ENCODE assay signal across 8 cellular contexts in the genomic region with DNA sequence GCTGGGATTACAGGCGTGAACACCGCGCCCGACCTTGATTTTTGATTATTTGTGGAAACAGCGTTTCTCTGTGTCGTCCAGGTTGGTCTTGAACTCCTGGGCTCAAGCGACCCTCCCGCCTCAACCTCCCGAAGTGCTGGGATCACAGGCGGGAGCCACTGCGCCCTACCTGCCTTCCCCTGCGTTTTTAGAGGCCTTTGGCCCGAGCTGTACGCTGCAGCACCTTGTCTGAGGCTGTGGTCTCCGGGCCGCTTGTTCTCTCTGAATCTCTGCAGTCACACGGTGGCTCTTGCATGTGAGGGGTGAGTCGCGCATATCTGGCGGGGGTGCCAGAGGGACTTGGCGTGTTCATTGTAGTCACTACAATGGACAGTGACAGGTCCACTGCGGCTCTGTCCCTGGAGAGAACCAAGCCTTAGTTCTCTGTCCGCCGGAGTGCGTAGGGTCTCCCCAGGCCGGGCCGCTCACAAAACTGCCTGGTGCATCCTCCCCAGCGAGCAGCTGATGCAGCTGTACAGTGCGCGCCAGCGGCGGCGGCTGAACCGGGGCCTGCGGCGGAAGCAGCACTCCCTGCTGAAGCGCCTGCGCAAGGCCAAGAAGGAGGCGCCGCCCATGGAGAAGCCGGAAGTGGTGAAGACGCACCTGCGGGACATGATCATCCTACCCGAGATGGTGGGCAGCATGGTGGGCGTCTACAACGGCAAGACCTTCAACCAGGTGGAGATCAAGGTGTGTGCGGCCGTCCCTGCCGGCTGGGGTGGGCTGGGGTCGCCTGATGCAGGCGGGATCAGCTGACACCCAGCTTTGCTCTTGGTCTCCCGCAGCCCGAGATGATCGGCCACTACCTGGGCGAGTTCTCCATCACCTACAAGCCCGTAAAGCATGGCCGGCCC. TPM values are rescaled to one million over a fixed set of nuclear protein-coding genes. Genes with fewer than 3 reads are reported as not detected.
A peak's percentile ranks its signal among the peaks of the same experiment; 100 is the strongest.
DNase-seq lines count a peak whose midpoint lies in the region; ATAC-seq and TF ChIP-seq lines count a peak whose summit lies in the region.
"Not testable (repeated sequence)": the region's sequence is repeated elsewhere in the genome, so short reads cannot be mapped to it uniquely, and the experiment has no call there.

No MANE protein-coding gene starts in this region.

- H3K36me3 ChIP-seq in BLaER1 (peaks cover 53% of the 10 kb centered on the region), right atrium auricular region (peaks cover 36% of the 10 kb centered on the region)

- DNase-seq in HFFc6, result peak; percentile 48
- DNase-seq in RPMI7951 (ENCODE audit: low read depth), result peak; percentile 28
- not testable (repeated sequence) for DNase-seq in activated T-helper 2 cell treated with anti-CD3 and anti-CD28 coated beads, Interferon-gamma antibody, Interleukin-2, Interleukin-4, amounts not matched to agents 10 μg/mL and 5 μg/mL and 100 μg/mL, durations not matched to agents 14 hours and 24 hours and 36 hours (ENCODE audit: low spot score); right atrium auricular region (ENCODE audit: low spot score); stimulated activated effector memory CD8-positive, alpha-beta T cell treated with anti-CD3 and anti-CD28 coated beads, Interleukin-12 subunit alpha, Interleukin-12 subunit beta, amount 100 ng/mL, for 72 hours (ENCODE audit: low spot score in 2 of 2)
- peak; percentile 48 for DNase-seq in myocyte (ENCODE audit: low read depth)

- intact Hi-C loops in activated T-helper 2 cell treated with anti-CD3 and anti-CD28 coated beads, Interferon-gamma antibody, Interleukin-2, Interleukin-4, amounts not matched to agents 10 μg/mL and 5 μg/mL and 100 μg/mL, durations not matched to agents 14 hours and 24 hours and 36 hours (cut with micrococcal nuclease), result loop anchor here (10.0 kb wide), 1 partner anchor 75 kb away; the partner anchor contains the start of gene ADAMTSL5
- intact Hi-C loops in dendritic cell treated with granulocyte-macrophage colony-stimulating factor and Interleukin-4, amounts not matched to agents 40 ng/mL and 50 ng/mL, for 4 days (cut with micrococcal nuclease), result not testable (repeated sequence)

- not testable (repeated sequence) for H3K9me3 ChIP-seq in BLaER1, right atrium auricular region

- H3K9ac ChIP-seq in BLaER1, result peak overlapping the region; percentile 100

- not testable (repeated sequence) for TF ChIP-seq CTCF in HFFc6 (IDR thresholded peaks at IDR 0.05); right atrium auricular region (IDR thresholded peaks at IDR 0.05)

- H3K4me1 ChIP-seq in BLaER1 (peaks cover 63% of the 10 kb centered on the region), right atrium auricular region (peaks cover 0 to 25% of the 10 kb centered on the region in 2 donors)

- peak overlapping the region; percentile 96 for H3K4me3 Mint-ChIP-seq in HFFc6
- peak overlapping the region; percentile 99 for H3K4me3 Mint-ChIP-seq in activated T-helper 2 cell treated with anti-CD3 and anti-CD28 coated beads, Interferon-gamma antibody, Interleukin-2, Interleukin-4, amounts not matched to agents 10 μg/mL and 5 μg/mL and 100 μg/mL, durations not matched to agents 14 hours and 24 hours and 36 hours (ENCODE audit: low read depth)
- H3K4me3 Mint-ChIP-seq in dendritic cell treated with granulocyte-macrophage colony-stimulating factor and Interleukin-4, amounts not matched to agents 40 ng/mL and 50 ng/mL, for 4 days, result peak overlapping the region; percentile 100
- peak overlapping the region; percentile 96 for H3K4me3 Mint-ChIP-seq in stimulated activated effector memory CD8-positive, alpha-beta T cell treated with anti-CD3 and anti-CD28 coated beads, Interleukin-12 subunit alpha, Interleukin-12 subunit beta, amount 100 ng/mL, for 72 hours

- H4K20me1 ChIP-seq in BLaER1, result peaks cover 93% of the 10 kb centered on the region

- peak overlapping the region; percentile 95 for H3K4me2 ChIP-seq in BLaER1

- peaks cover 23% of the 10 kb centered on the region for H3K4me1 Mint-ChIP-seq in HFFc6 (ENCODE audit: low read depth)
- peaks cover 14% of the 10 kb centered on the region for H3K4me1 Mint-ChIP-seq in activated T-helper 2 cell treated with anti-CD3 and anti-CD28 coated beads, Interferon-gamma antibody, Interleukin-2, Interleukin-4, amounts not matched to agents 10 μg/mL and 5 μg/mL and 100 μg/mL, durations not matched to agents 14 hours and 24 hours and 36 hours (ENCODE audit: low read depth)
- H3K4me1 Mint-ChIP-seq in dendritic cell treated with granulocyte-macrophage colony-stimulating factor and Interleukin-4, amounts not matched to agents 40 ng/mL and 50 ng/mL, for 4 days (ENCODE audit: low read depth), result peaks cover 63% of the 10 kb centered on the region
- H3K4me1 Mint-ChIP-seq in stimulated activated effector memory CD8-positive, alpha-beta T cell treated with anti-CD3 and anti-CD28 coated beads, Interleukin-12 subunit alpha, Interleukin-12 subunit beta, amount 100 ng/mL, for 72 hours, result peaks cover 34% of the 10 kb centered on the region

- not testable (repeated sequence) for ATAC-seq in stimulated activated effector memory CD8-positive, alpha-beta T cell treated with anti-CD3 and anti-CD28 coated beads, Interleukin-12 subunit alpha, Interleukin-12 subunit beta, amount 100 ng/mL, for 72 hours

- H3K27ac ChIP-seq in BLaER1 (peak overlapping the region; percentile 100), right atrium auricular region (peak overlapping the region in 1 of 2 donors; percentile 91)

- H3K27me3 ChIP-seq in BLaER1, right atrium auricular region: not testable (repeated sequence)

- peaks cover 21% of the 10 kb centered on the region for H3K27me3 Mint-ChIP-seq in HFFc6 (ENCODE audit: insufficient read depth)
- H3K27me3 Mint-ChIP-seq in activated T-helper 2 cell treated with anti-CD3 and anti-CD28 coated beads, Interferon-gamma antibody, Interleukin-2, Interleukin-4, amounts not matched to agents 10 μg/mL and 5 μg/mL and 100 μg/mL, durations not matched to agents 14 hours and 24 hours and 36 hours (ENCODE audit: low read depth); dendritic cell treated with granulocyte-macrophage colony-stimulating factor and Interleukin-4, amounts not matched to agents 40 ng/mL and 50 ng/mL, for 4 days: not testable (repeated sequence)

- H3K9me3 Mint-ChIP-seq in HFFc6; activated T-helper 2 cell treated with anti-CD3 and anti-CD28 coated beads, Interferon-gamma antibody, Interleukin-2, Interleukin-4, amounts not matched to agents 10 μg/mL and 5 μg/mL and 100 μg/mL, durations not matched to agents 14 hours and 24 hours and 36 hours; dendritic cell treated with granulocyte-macrophage colony-stimulating factor and Interleukin-4, amounts not matched to agents 40 ng/mL and 50 ng/mL, for 4 days; stimulated activated effector memory CD8-positive, alpha-beta T cell treated with anti-CD3 and anti-CD28 coated beads, Interleukin-12 subunit alpha, Interleukin-12 subunit beta, amount 100 ng/mL, for 72 hours: not testable (repeated sequence)

- peaks cover 30% of the 10 kb centered on the region for H3K36me3 Mint-ChIP-seq in HFFc6 (ENCODE audit: low read depth)
- peaks cover 56% of the 10 kb centered on the region for H3K36me3 Mint-ChIP-seq in activated T-helper 2 cell treated with anti-CD3 and anti-CD28 coated beads, Interferon-gamma antibody, Interleukin-2, Interleukin-4, amounts not matched to agents 10 μg/mL and 5 μg/mL and 100 μg/mL, durations not matched to agents 14 hours and 24 hours and 36 hours (ENCODE audit: low read depth)
- H3K36me3 Mint-ChIP-seq in dendritic cell treated with granulocyte-macrophage colony-stimulating factor and Interleukin-4, amounts not matched to agents 40 ng/mL and 50 ng/mL, for 4 days (ENCODE audit: low read depth), result peaks cover 60% of the 10 kb centered on the region
- H3K36me3 Mint-ChIP-seq in stimulated activated effector memory CD8-positive, alpha-beta T cell treated with anti-CD3 and anti-CD28 coated beads, Interleukin-12 subunit alpha, Interleukin-12 subunit beta, amount 100 ng/mL, for 72 hours, result peaks cover 87% of the 10 kb centered on the region

- peak overlapping the region; percentile 99 for H3K4me3 ChIP-seq in BLaER1
- H3K4me3 ChIP-seq in right atrium auricular region, result peak overlapping the region; percentile 76 to 80

- peak overlapping the region; percentile 99 for H3K27ac Mint-ChIP-seq in HFFc6
- peak overlapping the region; percentile 77 for H3K27ac Mint-ChIP-seq in activated T-helper 2 cell treated with anti-CD3 and anti-CD28 coated beads, Interferon-gamma antibody, Interleukin-2, Interleukin-4, amounts not matched to agents 10 μg/mL and 5 μg/mL and 100 μg/mL, durations not matched to agents 14 hours and 24 hours and 36 hours
- peak overlapping the region; percentile 98 for H3K27ac Mint-ChIP-seq in dendritic cell treated with granulocyte-macrophage colony-stimulating factor and Interleukin-4, amounts not matched to agents 40 ng/mL and 50 ng/mL, for 4 days
- peak overlapping the region; percentile 100 for H3K27ac Mint-ChIP-seq in stimulated activated effector memory CD8-positive, alpha-beta T cell treated with anti-CD3 and anti-CD28 coated beads, Interleukin-12 subunit alpha, Interleukin-12 subunit beta, amount 100 ng/mL, for 72 hours

RNA-seq across cellular contexts. Expression of gene RPS15, which starts 1.6 kb away (rescaled TPM):
- total RNA-seq in HFFc6 (2021; fragmentation: NEBNext Ultra II Directional; extraction: Animal tissue kit (Norgen Biotek cat#: 25700)), result 1,000 to 10,000 TPM; 1,047 to 1,358 (median 1,277) TPM
- total RNA-seq in RPMI7951 (2014; rRNA removed; shearing (Covaris generic)), result 1,276 and 1,680 TPM in 2 replicates
- total RNA-seq in activated T-helper 2 cell treated with anti-CD3 and anti-CD28 coated beads, Interferon-gamma antibody, Interleukin-2, Interleukin-4, amounts not matched to agents 10 μg/mL and 5 μg/mL and 100 μg/mL, durations not matched to agents 14 hours and 24 hours and 36 hours, result 1,450 and 1,471 TPM in 2 replicates
- total RNA-seq in right atrium auricular region (1,000 to 10,000 TPM; 1,712 to 2,156 TPM), myocyte (1,600 and 2,923 TPM in 2 replicates)
- polyA plus RNA-seq in myocyte (2012), result 1,451 TPM

RNA-seq across cellular contexts. Expression of gene APC2, which starts 10.2 kb away (rescaled TPM):
- under 1 TPM; 0.18 to 0.47 (median 0.32) TPM for total RNA-seq in HFFc6 (2021; fragmentation: NEBNext Ultra II Directional; extraction: Animal tissue kit (Norgen Biotek cat#: 25700))
- not detected in 2 replicates for total RNA-seq in RPMI7951 (2014; rRNA removed; shearing (Covaris generic))
- 0.07 and 0.21 TPM in 2 replicates for total RNA-seq in activated T-helper 2 cell treated with anti-CD3 and anti-CD28 coated beads, Interferon-gamma antibody, Interleukin-2, Interleukin-4, amounts not matched to agents 10 μg/mL and 5 μg/mL and 100 μg/mL, durations not matched to agents 14 hours and 24 hours and 36 hours
- total RNA-seq in right atrium auricular region (under 1 TPM; 0.04 to 0.35 TPM), myocyte (0.53 and 1.9 TPM in 2 replicates)
- 0.63 TPM for polyA plus RNA-seq in myocyte (2012)

RNA-seq across cellular contexts. Expression of gene DAZAP1, which starts 32.4 kb away (rescaled TPM):
- total RNA-seq in HFFc6 (2021; fragmentation: NEBNext Ultra II Directional; extraction: Animal tissue kit (Norgen Biotek cat#: 25700)), result 100 to 1,000 TPM in 4 of 6 experiments, 10 to 100 TPM in 2; 87.2 to 109 (median 103) TPM
- total RNA-seq in RPMI7951 (2014; rRNA removed; shearing (Covaris generic)), result 43.9 and 88.3 TPM in 2 replicates
- total RNA-seq in activated T-helper 2 cell treated with anti-CD3 and anti-CD28 coated beads, Interferon-gamma antibody, Interleukin-2, Interleukin-4, amounts not matched to agents 10 μg/mL and 5 μg/mL and 100 μg/mL, durations not matched to agents 14 hours and 24 hours and 36 hours, result 282 and 290 TPM in 2 replicates
- total RNA-seq in right atrium auricular region (10 to 100 TPM; 32.6 to 47.5 TPM), myocyte (48.2 and 61.5 TPM in 2 replicates)
- polyA plus RNA-seq in myocyte (2012), result 61.3 TPM

RNA-seq across cellular contexts. Expression of gene GAMT, which starts 38.4 kb away (rescaled TPM):
- total RNA-seq in HFFc6 (2021; fragmentation: NEBNext Ultra II Directional; extraction: Animal tissue kit (Norgen Biotek cat#: 25700)), result 10 to 100 TPM; 55.2 to 71.3 (median 67.7) TPM
- 15.3 and 24.9 TPM in 2 replicates for total RNA-seq in RPMI7951 (2014; rRNA removed; shearing (Covaris generic))
- total RNA-seq in activated T-helper 2 cell treated with anti-CD3 and anti-CD28 coated beads, Interferon-gamma antibody, Interleukin-2, Interleukin-4, amounts not matched to agents 10 μg/mL and 5 μg/mL and 100 μg/mL, durations not matched to agents 14 hours and 24 hours and 36 hours, result 30.6 and 33.9 TPM in 2 replicates
- 10 to 100 TPM; 45.8 to 92.5 TPM for total RNA-seq in right atrium auricular region
- 147 and 191 TPM in 2 replicates for total RNA-seq in myocyte
- polyA plus RNA-seq in myocyte (2012), result 93.8 TPM

RNA-seq across cellular contexts. Expression of gene C19orf25, which starts 39.2 kb away (rescaled TPM):
- 10 to 100 TPM; 26.7 to 34.8 (median 29.6) TPM for total RNA-seq in HFFc6 (2021; fragmentation: NEBNext Ultra II Directional; extraction: Animal tissue kit (Norgen Biotek cat#: 25700))
- 25.2 and 27.1 TPM in 2 replicates for total RNA-seq in RPMI7951 (2014; rRNA removed; shearing (Covaris generic))
- 33.0 and 37.9 TPM in 2 replicates for total RNA-seq in activated T-helper 2 cell treated with anti-CD3 and anti-CD28 coated beads, Interferon-gamma antibody, Interleukin-2, Interleukin-4, amounts not matched to agents 10 μg/mL and 5 μg/mL and 100 μg/mL, durations not matched to agents 14 hours and 24 hours and 36 hours
- total RNA-seq in right atrium auricular region (10 to 100 TPM; 19.1 to 22.3 TPM), myocyte (37.6 and 53.1 TPM in 2 replicates)
- 31.9 TPM for polyA plus RNA-seq in myocyte (2012)
